In the genomic region with DNA sequence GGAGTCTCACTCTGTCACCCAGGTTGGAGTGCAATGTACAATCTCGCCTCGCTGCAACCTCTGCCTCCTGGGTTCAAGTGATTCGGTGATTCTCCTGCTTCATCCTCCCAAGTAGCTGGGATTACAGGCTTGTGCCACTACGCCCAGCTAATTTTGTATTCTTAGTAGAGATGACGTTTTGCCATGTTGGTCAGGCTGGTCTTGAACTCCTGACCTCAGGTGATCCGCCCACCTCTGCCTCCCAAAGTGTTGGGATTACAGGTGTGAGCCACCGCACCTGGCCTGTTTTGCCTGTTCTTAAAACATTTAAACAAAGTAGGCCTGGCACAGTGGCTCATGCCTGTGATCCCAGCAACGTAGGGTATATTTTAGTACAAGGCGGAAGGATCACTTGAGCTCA, we compare ENCODE assay signal across 1 cellular context.
TF ChIP-seq lines count a peak whose summit lies in the region.

No MANE protein-coding gene starts in this region.

TF ChIP-seq in HepG2, 621 proteins besides CTCF, POLR2A, EP300 and RAD21:
- TF ChIP-seq MYC (CRISPR knock-in tag; IDR thresholded peaks at IDR 0.05; ENCODE audit: borderline replicate concordance) = 0 out of 2 replicates have a peak, but pooled peaks have one; percentile 29
- TF ChIP-seq, protein P1, sequence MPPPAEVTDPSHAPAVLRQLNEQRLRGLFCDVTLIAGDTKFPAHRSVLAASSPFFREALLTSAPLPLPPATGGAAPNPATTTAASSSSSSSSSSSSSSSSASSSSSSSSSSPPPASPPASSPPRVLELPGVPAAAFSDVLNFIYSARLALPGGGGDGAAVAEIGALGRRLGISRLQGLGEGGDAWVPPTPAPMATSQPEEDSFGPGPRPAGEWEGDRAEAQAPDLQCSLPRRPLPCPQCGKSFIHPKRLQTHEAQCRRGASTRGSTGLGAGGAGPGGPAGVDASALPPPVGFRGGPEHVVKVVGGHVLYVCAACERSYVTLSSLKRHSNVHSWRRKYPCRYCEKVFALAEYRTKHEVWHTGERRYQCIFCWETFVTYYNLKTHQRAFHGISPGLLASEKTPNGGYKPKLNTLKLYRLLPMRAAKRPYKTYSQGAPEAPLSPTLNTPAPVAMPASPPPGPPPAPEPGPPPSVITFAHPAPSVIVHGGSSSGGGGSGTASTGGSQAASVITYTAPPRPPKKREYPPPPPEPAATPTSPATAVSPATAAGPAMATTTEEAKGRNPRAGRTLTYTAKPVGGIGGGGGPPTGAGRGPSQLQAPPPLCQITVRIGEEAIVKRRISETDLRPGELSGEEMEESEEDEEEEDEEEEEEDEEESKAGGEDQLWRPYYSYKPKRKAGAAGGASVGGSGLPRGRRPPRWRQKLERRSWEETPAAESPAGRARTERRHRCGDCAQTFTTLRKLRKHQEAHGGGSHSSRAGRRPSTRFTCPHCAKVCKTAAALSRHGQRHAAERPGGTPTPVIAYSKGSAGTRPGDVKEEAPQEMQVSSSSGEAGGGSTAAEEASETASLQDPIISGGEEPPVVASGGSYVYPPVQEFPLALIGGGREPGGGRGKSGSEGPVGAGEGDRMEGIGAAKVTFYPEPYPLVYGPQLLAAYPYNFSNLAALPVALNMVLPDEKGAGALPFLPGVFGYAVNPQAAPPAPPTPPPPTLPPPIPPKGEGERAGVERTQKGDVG (CRISPR knock-in tag; IDR thresholded peaks at IDR 0.05; ENCODE audit: borderline replicate concordance) = 0 out of 2 replicates have a peak, but pooled peaks have one; percentile 12
- TF ChIP-seq ZMYM3 (CRISPR knock-in tag; IDR thresholded peaks at IDR 0.05) = peak; percentile 33; the same call in 1 of the 2 replicates
- TF ChIP-seq ZNF883 (CRISPR knock-in tag; IDR thresholded peaks at IDR 0.05; ENCODE audit: not compliant biosample characterization) = peak; percentile 51
- TF ChIP-seq ZNF263 (CRISPR knock-in tag; IDR thresholded peaks at IDR 0.05) = 0 out of 2 replicates have a peak, but pooled peaks have one; percentile 10
- TF ChIP-seq, protein P2, sequence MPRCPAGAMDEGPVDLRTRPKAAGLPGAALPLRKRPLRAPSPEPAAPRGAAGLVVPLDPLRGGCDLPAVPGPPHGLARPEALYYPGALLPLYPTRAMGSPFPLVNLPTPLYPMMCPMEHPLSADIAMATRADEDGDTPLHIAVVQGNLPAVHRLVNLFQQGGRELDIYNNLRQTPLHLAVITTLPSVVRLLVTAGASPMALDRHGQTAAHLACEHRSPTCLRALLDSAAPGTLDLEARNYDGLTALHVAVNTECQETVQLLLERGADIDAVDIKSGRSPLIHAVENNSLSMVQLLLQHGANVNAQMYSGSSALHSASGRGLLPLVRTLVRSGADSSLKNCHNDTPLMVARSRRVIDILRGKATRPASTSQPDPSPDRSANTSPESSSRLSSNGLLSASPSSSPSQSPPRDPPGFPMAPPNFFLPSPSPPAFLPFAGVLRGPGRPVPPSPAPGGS (CRISPR knock-in tag; IDR thresholded peaks at IDR 0.05) = peak; percentile 57; the same call in 1 of the 2 replicates
- 0 out of 2 replicates have a peak, but pooled peaks have one; percentile 48 for TF ChIP-seq SMAD9 (CRISPR knock-in tag; IDR thresholded peaks at IDR 0.05)
- TF ChIP-seq ZNF460 (CRISPR knock-in tag; IDR thresholded peaks at IDR 0.05; ENCODE audit: borderline replicate concordance) = peak; percentile 8; the same call in 1 of the 2 replicates
- 0 out of 2 replicates have a peak, but pooled peaks have one; percentile 14 for TF ChIP-seq CBX5 (CRISPR knock-in tag; IDR thresholded peaks at IDR 0.05; ENCODE audit: borderline replicate concordance)
- TF ChIP-seq, protein P3, sequence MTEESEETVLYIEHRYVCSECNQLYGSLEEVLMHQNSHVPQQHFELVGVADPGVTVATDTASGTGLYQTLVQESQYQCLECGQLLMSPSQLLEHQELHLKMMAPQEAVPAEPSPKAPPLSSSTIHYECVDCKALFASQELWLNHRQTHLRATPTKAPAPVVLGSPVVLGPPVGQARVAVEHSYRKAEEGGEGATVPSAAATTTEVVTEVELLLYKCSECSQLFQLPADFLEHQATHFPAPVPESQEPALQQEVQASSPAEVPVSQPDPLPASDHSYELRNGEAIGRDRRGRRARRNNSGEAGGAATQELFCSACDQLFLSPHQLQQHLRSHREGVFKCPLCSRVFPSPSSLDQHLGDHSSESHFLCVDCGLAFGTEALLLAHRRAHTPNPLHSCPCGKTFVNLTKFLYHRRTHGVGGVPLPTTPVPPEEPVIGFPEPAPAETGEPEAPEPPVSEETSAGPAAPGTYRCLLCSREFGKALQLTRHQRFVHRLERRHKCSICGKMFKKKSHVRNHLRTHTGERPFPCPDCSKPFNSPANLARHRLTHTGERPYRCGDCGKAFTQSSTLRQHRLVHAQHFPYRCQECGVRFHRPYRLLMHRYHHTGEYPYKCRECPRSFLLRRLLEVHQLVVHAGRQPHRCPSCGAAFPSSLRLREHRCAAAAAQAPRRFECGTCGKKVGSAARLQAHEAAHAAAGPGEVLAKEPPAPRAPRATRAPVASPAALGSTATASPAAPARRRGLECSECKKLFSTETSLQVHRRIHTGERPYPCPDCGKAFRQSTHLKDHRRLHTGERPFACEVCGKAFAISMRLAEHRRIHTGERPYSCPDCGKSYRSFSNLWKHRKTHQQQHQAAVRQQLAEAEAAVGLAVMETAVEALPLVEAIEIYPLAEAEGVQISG (CRISPR knock-in tag; IDR thresholded peaks at IDR 0.05) = 0 out of 2 replicates have a peak, but pooled peaks have one; percentile 9
- TF ChIP-seq ADNP (CRISPR knock-in tag; IDR thresholded peaks at IDR 0.05) = peak; percentile 39; the same call in 1 of the 2 replicates
